10 cellular contexts compared by ENCODE assay signal in genomic region chr7:47576031-47576908, GRCh38. TPM values are rescaled to one million over a fixed set of nuclear protein-coding genes. Genes with fewer than 3 reads are reported as not detected.
DNase-seq lines count a peak whose midpoint lies in the region; ATAC-seq and TF ChIP-seq lines count a peak whose summit lies in the region.
"Had no signal": no experiment of that assay in that cellular context is flagged by ENCODE, and none has a peak within 500 bp of the region (broad histone marks: within the 10 kb centered on the region; RNA-seq: fewer than 3 reads in every experiment).

No MANE protein-coding gene starts in this region.

- TF ChIP-seq EP300 in upper lobe of left lung (IDR thresholded peaks at IDR 0.05), result no peak

- 31% methylated on average over 8 of the region's 15 CpGs for WGBS in right lobe of liver (ENCODE audit: insufficient coverage, low coverage, low lambda C conversion rate, missing lambda C conversion rate)
- 51 to 55% methylated on average over 15 of the region's 15 CpGs for WGBS in upper lobe of left lung, 2 donors

- no peak for TF ChIP-seq POLR2A in right lobe of liver (IDR thresholded peaks at IDR 0.05)
- TF ChIP-seq POLR2A in upper lobe of left lung (IDR thresholded peaks at IDR 0.05), result no peak

- H3K27ac Mint-ChIP-seq in CD4-positive, alpha-beta T cell, result no peak overlapping the region

- no peaks in the 10 kb centered on the region for H3K36me3 Mint-ChIP-seq in CD4-positive, alpha-beta T cell (ENCODE audit: low read depth)

- POLR2A ChIA-PET in CD4-positive, alpha-beta T cell (lab: Charles Lee), result no interaction called here

- H3K27me3 Mint-ChIP-seq in CD4-positive, alpha-beta T cell, result peaks cover 32% of the 10 kb centered on the region

- H3K4me1 Mint-ChIP-seq in CD4-positive, alpha-beta T cell (ENCODE audit: low read depth), result no peaks in the 10 kb centered on the region

- no peak overlapping the region for H3K4me3 Mint-ChIP-seq in CD4-positive, alpha-beta T cell

- no peaks in the 10 kb centered on the region for H3K27me3 ChIP-seq in right lobe of liver
- no peaks in the 10 kb centered on the region for H3K27me3 ChIP-seq in upper lobe of left lung
- H3K27me3 ChIP-seq in CD4-positive, alpha-beta T cell (ENCODE audit: control insufficient read depth, insufficient read depth, low read length), result peaks cover 6% of the 10 kb centered on the region

- intact Hi-C loops in right lobe of liver (cut with DNase I), result loop anchor here in 1 of 2 donors (10.0 kb wide), 1 partner anchor 101 kb away; no protein-coding TSS in a partner anchor
- intact Hi-C loops in CD4-positive, alpha-beta T cell (cut with DNase I, micrococcal nuclease), result no loop called here

- TF ChIP-seq CTCF in right lobe of liver (IDR thresholded peaks at IDR 0.05), result no peak
- no peak for TF ChIP-seq CTCF in upper lobe of left lung (IDR thresholded peaks at IDR 0.05)
- TF ChIP-seq CTCF in CD4-positive, alpha-beta T cell (IDR thresholded peaks at IDR 0.05), result no peak

- H3K4me3 ChIP-seq in right lobe of liver, result no peak overlapping the region
- peak overlapping the region in 1 of 4 donors; percentile 19 for H3K4me3 ChIP-seq in upper lobe of left lung

- CTCF ChIA-PET in CD4-positive, alpha-beta T cell (lab: Charles Lee), result no interaction called here

- H3K4me1 ChIP-seq in right lobe of liver (peaks cover 6 to 80% (median 38%) of the 10 kb centered on the region in 4 donors), upper lobe of left lung (peaks cover 88 to 100% (median 98%) of the 10 kb centered on the region in 4 donors)

- no peaks in the 10 kb centered on the region for H3K9me3 Mint-ChIP-seq in CD4-positive, alpha-beta T cell
- H3K9me3 Mint-ChIP-seq: neural crest cell had no signal

- DNase-seq in M059J (ENCODE audit: low read depth), result peak; percentile 98
- DNase-seq in astrocyte of the hippocampus (ENCODE audit: low read depth, low spot score), result peak; percentile 84
- peak in 1 of 3 donors; percentile 60 for DNase-seq in right lobe of liver
- DNase-seq in upper lobe of left lung, result peak; percentile 58 to 63
- DNase-seq in dedifferentiated amniotic fluid mesenchymal stem cell (ENCODE audit: extremely low spot score), result no peak
- DNase-seq in activated naive CD4-positive, alpha-beta T cell (lab: John Stamatoyannopoulos, UW), result no peak
- no peak for DNase-seq in CD4-positive, alpha-beta T cell
- DNase-seq: activated CD8-positive, alpha-beta memory T cell treated with anti-CD3 and anti-CD28 coated beads for 24 hours had no signal

- H3K9me3 ChIP-seq in right lobe of liver (no peaks in the 10 kb centered on the region), upper lobe of left lung (no peaks in the 10 kb centered on the region)
- H3K9me3 ChIP-seq in CD4-positive, alpha-beta T cell (ENCODE audit: control insufficient read depth, low read length), result no peaks in the 10 kb centered on the region

- peak overlapping the region; percentile 44 to 74 (median 60) for H3K27ac ChIP-seq in right lobe of liver
- peak overlapping the region; percentile 82 to 90 (median 86) for H3K27ac ChIP-seq in upper lobe of left lung
- no peak overlapping the region for H3K27ac ChIP-seq in CD4-positive, alpha-beta T cell (ENCODE audit: low read depth, low read length)

- no peaks in the 10 kb centered on the region for H3K36me3 ChIP-seq in right lobe of liver
- H3K36me3 ChIP-seq in upper lobe of left lung, result no peaks in the 10 kb centered on the region

- ATAC-seq in right lobe of liver (peak; percentile 1 to 15 (median 7)), upper lobe of left lung (ENCODE audit: low FRiP score in 2 of 2) (peak; percentile 38 to 58), HG03439 (IDR thresholded peaks at IDR 0.05; ENCODE audit: unreplicated experiment) (no peak)
- no peak for ATAC-seq in CD4-positive, alpha-beta T cell (ENCODE audit: poor library complexity)

RNA-seq across cellular contexts. Expression of gene TNS3, which starts 5.6 kb away (rescaled TPM):
- total RNA-seq in M059J (2014; rRNA removed; shearing (Covaris generic)), result 75.0 and 115 TPM in 2 replicates
- 10 to 100 TPM; 51.2 to 95.0 (median 58.4) TPM for total RNA-seq in right lobe of liver
- 100 to 1,000 TPM in 5 of 6 donors, 10 to 100 TPM in 1; 90.6 to 266 (median 143) TPM for total RNA-seq in upper lobe of left lung
- under 1 TPM; 0.16 to 0.47 TPM for total RNA-seq in CD4-positive, alpha-beta T cell

Comparison
In these comparisons a context has a peak if more than half of its experiments do, and no peak if none do; other contexts are left out.
1. DNase-seq: peak in M059J (single experiment), astrocyte of the hippocampus (single experiment) and upper lobe of left lung (2 of 2); none in dedifferentiated amniotic fluid mesenchymal stem cell (single experiment), activated naive CD4-positive, alpha-beta T cell (0 of 4) and CD4-positive, alpha-beta T cell (0 of 10).
2. ATAC-seq: peak in right lobe of liver (4 of 4) and upper lobe of left lung (2 of 2); none in HG03439 (single experiment) and CD4-positive, alpha-beta T cell (single experiment).
3. RNA of gene TNS3, which starts 5.6 kb away (total RNA-seq): 90.6 to 266 TPM in upper lobe of left lung, 75.0 to 115 TPM in M059J and 51.2 to 95.0 TPM in right lobe of liver; 0.16 to 0.47 TPM in CD4-positive, alpha-beta T cell; every median in the first group is over 10 times any median in the second.